Comparison of ENCODE assay signal across 1 cellular context in the genomic region with DNA sequence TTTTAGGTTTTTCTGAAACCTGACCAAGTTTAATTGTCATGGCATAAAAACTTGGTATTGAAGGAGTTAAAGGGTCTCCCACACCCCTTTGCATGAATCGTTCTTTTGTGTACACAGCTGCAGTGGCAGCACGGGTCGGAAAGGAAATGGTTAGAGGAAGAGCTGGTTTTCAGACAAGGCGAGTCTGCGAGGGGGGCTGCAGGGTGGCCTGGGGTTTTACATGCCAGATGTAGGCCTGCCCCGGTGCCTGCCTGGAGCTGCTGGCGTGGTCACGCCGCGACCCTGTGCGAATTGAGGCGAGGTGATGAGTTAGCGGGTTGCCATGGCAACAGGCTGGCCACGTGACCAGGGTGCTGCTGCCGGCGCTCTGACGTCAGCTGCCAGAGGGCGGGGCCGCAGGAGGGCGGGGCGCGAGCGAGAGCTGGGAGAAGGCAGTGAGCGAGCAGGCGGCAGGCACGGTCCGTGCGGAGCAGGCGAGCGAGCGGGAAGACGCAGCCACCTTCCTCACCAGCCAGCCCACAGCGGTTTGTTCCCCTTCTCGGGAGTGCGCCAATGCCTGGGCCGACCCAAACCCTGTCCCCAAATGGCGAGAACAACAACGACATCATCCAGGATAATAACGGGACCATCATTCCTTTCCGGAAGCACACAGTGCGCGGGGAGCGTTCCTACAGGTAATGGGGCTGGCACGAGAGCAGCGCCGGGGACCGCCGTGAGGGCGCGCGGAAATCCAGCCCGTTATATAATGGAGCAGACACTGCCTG.
A peak's percentile ranks its signal among the peaks of the same experiment; 100 is the strongest.
TF ChIP-seq lines count a peak whose summit lies in the region.

Gene MAPRE2, plus strand, starts transcription at position 426 of the 764 bp plus-strand sequence. Its CDS starts 127 bp downstream, at position 553.

TF ChIP-seq in HepG2, 621 proteins besides CTCF, POLR2A, EP300 and RAD21 (continued from another document and continues in another):
- no peak for TF ChIP-seq ZUFSP (CRISPR knock-in tag; IDR thresholded peaks at IDR 0.05; ENCODE audit: borderline replicate concordance)
- no peak for TF ChIP-seq FOSL1 (CRISPR knock-in tag; IDR thresholded peaks at IDR 0.05; ENCODE audit: borderline replicate concordance)
- no peak for TF ChIP-seq ZBTB4 (CRISPR knock-in tag; IDR thresholded peaks at IDR 0.05; ENCODE audit: borderline replicate concordance)
- TF ChIP-seq, protein P1, sequence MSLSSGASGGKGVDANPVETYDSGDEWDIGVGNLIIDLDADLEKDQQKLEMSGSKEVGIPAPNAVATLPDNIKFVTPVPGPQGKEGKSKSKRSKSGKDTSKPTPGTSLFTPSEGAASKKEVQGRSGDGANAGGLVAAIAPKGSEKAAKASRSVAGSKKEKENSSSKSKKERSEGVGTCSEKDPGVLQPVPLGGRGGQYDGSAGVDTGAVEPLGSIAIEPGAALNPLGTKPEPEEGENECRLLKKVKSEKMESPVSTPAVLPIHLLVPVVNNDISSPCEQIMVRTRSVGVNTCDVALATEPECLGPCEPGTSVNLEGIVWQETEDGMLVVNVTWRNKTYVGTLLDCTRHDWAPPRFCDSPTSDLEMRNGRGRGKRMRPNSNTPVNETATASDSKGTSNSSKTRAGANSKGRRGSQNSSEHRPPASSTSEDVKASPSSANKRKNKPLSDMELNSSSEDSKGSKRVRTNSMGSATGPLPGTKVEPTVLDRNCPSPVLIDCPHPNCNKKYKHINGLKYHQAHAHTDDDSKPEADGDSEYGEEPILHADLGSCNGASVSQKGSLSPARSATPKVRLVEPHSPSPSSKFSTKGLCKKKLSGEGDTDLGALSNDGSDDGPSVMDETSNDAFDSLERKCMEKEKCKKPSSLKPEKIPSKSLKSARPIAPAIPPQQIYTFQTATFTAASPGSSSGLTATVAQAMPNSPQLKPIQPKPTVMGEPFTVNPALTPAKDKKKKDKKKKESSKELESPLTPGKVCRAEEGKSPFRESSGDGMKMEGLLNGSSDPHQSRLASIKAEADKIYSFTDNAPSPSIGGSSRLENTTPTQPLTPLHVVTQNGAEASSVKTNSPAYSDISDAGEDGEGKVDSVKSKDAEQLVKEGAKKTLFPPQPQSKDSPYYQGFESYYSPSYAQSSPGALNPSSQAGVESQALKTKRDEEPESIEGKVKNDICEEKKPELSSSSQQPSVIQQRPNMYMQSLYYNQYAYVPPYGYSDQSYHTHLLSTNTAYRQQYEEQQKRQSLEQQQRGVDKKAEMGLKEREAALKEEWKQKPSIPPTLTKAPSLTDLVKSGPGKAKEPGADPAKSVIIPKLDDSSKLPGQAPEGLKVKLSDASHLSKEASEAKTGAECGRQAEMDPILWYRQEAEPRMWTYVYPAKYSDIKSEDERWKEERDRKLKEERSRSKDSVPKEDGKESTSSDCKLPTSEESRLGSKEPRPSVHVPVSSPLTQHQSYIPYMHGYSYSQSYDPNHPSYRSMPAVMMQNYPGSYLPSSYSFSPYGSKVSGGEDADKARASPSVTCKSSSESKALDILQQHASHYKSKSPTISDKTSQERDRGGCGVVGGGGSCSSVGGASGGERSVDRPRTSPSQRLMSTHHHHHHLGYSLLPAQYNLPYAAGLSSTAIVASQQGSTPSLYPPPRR (CRISPR knock-in tag; IDR thresholded peaks at IDR 0.05; ENCODE audit: borderline replicate concordance): peak; percentile 66; the same call in 1 of the 2 replicates
- TF ChIP-seq SIX1 (CRISPR knock-in tag; IDR thresholded peaks at IDR 0.05; ENCODE audit: borderline replicate concordance): no peak
- TF ChIP-seq, protein P2, sequence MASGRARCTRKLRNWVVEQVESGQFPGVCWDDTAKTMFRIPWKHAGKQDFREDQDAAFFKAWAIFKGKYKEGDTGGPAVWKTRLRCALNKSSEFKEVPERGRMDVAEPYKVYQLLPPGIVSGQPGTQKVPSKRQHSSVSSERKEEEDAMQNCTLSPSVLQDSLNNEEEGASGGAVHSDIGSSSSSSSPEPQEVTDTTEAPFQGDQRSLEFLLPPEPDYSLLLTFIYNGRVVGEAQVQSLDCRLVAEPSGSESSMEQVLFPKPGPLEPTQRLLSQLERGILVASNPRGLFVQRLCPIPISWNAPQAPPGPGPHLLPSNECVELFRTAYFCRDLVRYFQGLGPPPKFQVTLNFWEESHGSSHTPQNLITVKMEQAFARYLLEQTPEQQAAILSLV (CRISPR knock-in tag; IDR thresholded peaks at IDR 0.05; ENCODE audit: borderline replicate concordance): peak; percentile 76; the same call in 1 of the 2 replicates
- 0 out of 2 replicates have a peak, but pooled peaks have one; percentile 74 for TF ChIP-seq ZNF230 (CRISPR knock-in tag; IDR thresholded peaks at IDR 0.05)
- TF ChIP-seq ZNF224 (CRISPR knock-in tag; IDR thresholded peaks at IDR 0.05): peak; percentile 79; the same call in 1 of the 2 replicates
- TF ChIP-seq, protein P3, sequence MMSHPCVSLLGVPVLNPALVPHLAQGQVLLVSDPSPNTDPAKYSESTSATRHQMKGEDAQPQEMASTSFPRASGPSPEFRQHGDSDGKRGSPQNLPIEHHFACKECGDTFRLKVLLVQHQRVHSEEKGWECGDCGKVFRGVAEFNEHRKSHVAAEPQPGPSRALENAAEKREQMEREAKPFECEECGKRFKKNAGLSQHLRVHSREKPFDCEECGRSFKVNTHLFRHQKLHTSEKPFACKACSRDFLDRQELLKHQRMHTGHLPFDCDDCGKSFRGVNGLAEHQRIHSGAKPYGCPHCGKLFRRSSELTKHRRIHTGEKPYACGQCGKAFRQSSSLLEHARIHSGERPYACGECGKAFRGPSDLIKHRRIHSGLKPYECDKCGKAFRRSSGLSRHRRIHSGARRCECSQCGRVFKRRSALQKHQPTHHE (CRISPR knock-in tag; IDR thresholded peaks at IDR 0.05; ENCODE audit: borderline replicate concordance): 0 out of 2 replicates have a peak, but pooled peaks have one; percentile 69
- TF ChIP-seq E2F2 (CRISPR knock-in tag; IDR thresholded peaks at IDR 0.05; ENCODE audit: borderline replicate concordance): no peak
- TF ChIP-seq SSRP1 (CRISPR knock-in tag; IDR thresholded peaks at IDR 0.05): no peak
- 0 out of 2 replicates have a peak, but pooled peaks have one; percentile 61 for TF ChIP-seq ZNF430 (CRISPR knock-in tag; IDR thresholded peaks at IDR 0.05)
- no peak for TF ChIP-seq MTA3 (CRISPR knock-in tag; IDR thresholded peaks at IDR 0.05)
- TF ChIP-seq ZNF3 (CRISPR knock-in tag; IDR thresholded peaks at IDR 0.05): no peak
- no peak; the same call in 1 of the 2 replicates for TF ChIP-seq EEA1 (CRISPR knock-in tag; IDR thresholded peaks at IDR 0.05; ENCODE audit: borderline replicate concordance)
- no peak for TF ChIP-seq POGK (CRISPR knock-in tag; conservative IDR thresholded peaks at IDR 0.05)
- TF ChIP-seq SETDB1 (CRISPR knock-in tag; IDR thresholded peaks at IDR 0.05; ENCODE audit: borderline replicate concordance): no peak
- no peak for TF ChIP-seq ZFP36L2 (CRISPR knock-in tag; IDR thresholded peaks at IDR 0.05)
- TF ChIP-seq ZSCAN22 (CRISPR knock-in tag; IDR thresholded peaks at IDR 0.05): 0 out of 2 replicates have a peak, but pooled peaks have one; percentile 41
- TF ChIP-seq NFE2L2 (IDR thresholded peaks at IDR 0.05; ENCODE audit: low read length): no peak
- TF ChIP-seq ZHX1 (CRISPR knock-in tag; IDR thresholded peaks at IDR 0.05; ENCODE audit: low read depth): no peak; the same call in 1 of the 2 replicates
- TF ChIP-seq ZNF589 (CRISPR knock-in tag; conservative IDR thresholded peaks at IDR 0.05): 0 out of 2 replicates have a peak, but pooled peaks have one; percentile 47
- no peak for TF ChIP-seq HNRNPUL1 (IDR thresholded peaks at IDR 0.05; ENCODE audit: low read depth, low read length)
- TF ChIP-seq FOXO1 (CRISPR knock-in tag; IDR thresholded peaks at IDR 0.05): no peak; the same call in 1 of the 2 replicates
- 0 out of 2 replicates have a peak, but pooled peaks have one; percentile 65 for TF ChIP-seq NR1H2 (CRISPR knock-in tag; IDR thresholded peaks at IDR 0.05; ENCODE audit: borderline replicate concordance, low read depth)
- TF ChIP-seq ZNF160 (CRISPR knock-in tag; IDR thresholded peaks at IDR 0.05): no peak
- TF ChIP-seq JARID2 (CRISPR knock-in tag; IDR thresholded peaks at IDR 0.05; ENCODE audit: insufficient replicate concordance): peak; percentile 72
- TF ChIP-seq, protein P4, sequence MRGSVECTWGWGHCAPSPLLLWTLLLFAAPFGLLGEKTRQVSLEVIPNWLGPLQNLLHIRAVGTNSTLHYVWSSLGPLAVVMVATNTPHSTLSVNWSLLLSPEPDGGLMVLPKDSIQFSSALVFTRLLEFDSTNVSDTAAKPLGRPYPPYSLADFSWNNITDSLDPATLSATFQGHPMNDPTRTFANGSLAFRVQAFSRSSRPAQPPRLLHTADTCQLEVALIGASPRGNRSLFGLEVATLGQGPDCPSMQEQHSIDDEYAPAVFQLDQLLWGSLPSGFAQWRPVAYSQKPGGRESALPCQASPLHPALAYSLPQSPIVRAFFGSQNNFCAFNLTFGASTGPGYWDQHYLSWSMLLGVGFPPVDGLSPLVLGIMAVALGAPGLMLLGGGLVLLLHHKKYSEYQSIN (CRISPR knock-in tag; IDR thresholded peaks at IDR 0.05; ENCODE audit: borderline replicate concordance): no peak
- TF ChIP-seq EZH2 (conservative IDR thresholded peaks at IDR 0.05; ENCODE audit: low read depth, low read length): no peak
- TF ChIP-seq ZNF335 (CRISPR knock-in tag; IDR thresholded peaks at IDR 0.05): no peak
- TF ChIP-seq TBP (CRISPR knock-in tag; IDR thresholded peaks at IDR 0.05): no peak
- no peak for TF ChIP-seq LCORL (IDR thresholded peaks at IDR 0.05)
- peak; percentile 66 for TF ChIP-seq LCORL (CRISPR knock-in tag; IDR thresholded peaks at IDR 0.05)
- TF ChIP-seq ZNF780A (CRISPR knock-in tag; IDR thresholded peaks at IDR 0.05): peak; percentile 72
